Comparison of ENCODE assay signal across 30 cellular contexts in the genomic region with DNA sequence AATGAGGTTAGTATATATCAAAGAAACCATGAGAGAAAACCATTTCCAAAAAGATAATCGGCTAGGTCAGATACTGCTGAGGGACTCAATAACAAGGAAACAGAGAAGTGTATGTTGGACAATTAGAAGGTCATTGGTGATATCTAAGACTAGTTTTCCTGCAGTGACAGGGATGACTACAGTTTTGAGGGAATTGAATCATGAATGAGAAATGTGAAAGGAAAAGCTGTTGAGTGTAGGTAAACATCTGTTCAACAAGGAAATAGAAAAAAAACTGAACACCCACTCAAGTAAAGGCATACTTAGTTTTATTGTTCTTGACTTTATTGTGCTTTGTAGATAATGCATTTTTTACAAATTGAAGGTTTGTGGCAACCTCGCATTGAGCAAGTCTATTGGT.
"Had no signal": no experiment of that assay in that cellular context is flagged by ENCODE, and none has a peak within 500 bp of the region (broad histone marks: within the 10 kb centered on the region; RNA-seq: fewer than 3 reads in every experiment).

No MANE protein-coding gene starts in this region.

- H3K27me3 ChIP-seq: neural progenitor cell, neutrophil, ovary, stomach, testis, thyroid gland, transverse colon, upper lobe of left lung, vagina had no signal

- H3K36me3 ChIP-seq: left ventricle myocardium inferior, neural progenitor cell, neutrophil, ovary, stomach, thyroid gland, transverse colon, upper lobe of left lung, vagina had no signal

- H3K4me3 ChIP-seq: left ventricle myocardium inferior, lung, neural progenitor cell, ovary, skin epidermis, stomach, testis, thyroid gland, transverse colon, upper lobe of left lung, vagina had no signal

- DNase-seq: hypothalamus; immature natural killer cell; kidney glomerular epithelial cell; left ventricle myocardium inferior; mesendoderm; naive B cell; natural killer cell; nephron progenitor cell; occipital lobe; ovary; retina; right cardiac atrium; stimulated activated CD4-positive, alpha-beta T cell treated with anti-CD3 and anti-CD28 coated beads, Interleukin-12 subunit alpha, Interleukin-12 subunit beta, amount 100 ng/mL, for 4 hours; stimulated activated CD4-positive, alpha-beta T cell treated with anti-CD3 and anti-CD28 coated beads, Interleukin-15, amount 100 ng/mL, for 24 hours; stimulated activated CD4-positive, alpha-beta T cell treated with anti-CD3 and anti-CD28 coated beads, Interleukin-2, amount 100 ng/mL, for 24 hours; stimulated activated CD4-positive, alpha-beta T cell treated with anti-CD3 and anti-CD28 coated beads, Interleukin-4, amount 100 ng/mL, for 1 hour; stimulated activated naive B cell treated with anti-CD40 and anti-IgM and Interleukin-4, amounts not matched to agents 10 μg/mL and 1 μg/mL and 100 μg/mL, for 72 hours; stimulated activated naive CD8-positive, alpha-beta T cell treated with anti-CD3 and anti-CD28 coated beads, Interleukin-15, Interleukin-2, amounts not matched to agents 100 U/mL and 50 U/mL, for 24 hours; stomach; testis; thyroid gland; transverse colon; upper lobe of left lung had no signal

- ATAC-seq: natural killer cell; right cardiac atrium; sciatic nerve; stimulated activated naive B cell treated with anti-CD40 and anti-IgM and Interleukin-4, amounts not matched to agents 10 μg/mL and 1 μg/mL and 100 μg/mL, for 72 hours; stimulated activated naive CD8-positive, alpha-beta T cell treated with anti-CD3 and anti-CD28 coated beads, Interleukin-15, Interleukin-2, amounts not matched to agents 100 U/mL and 50 U/mL, for 24 hours had no signal

- FAIRE-seq: keratinocyte had no signal
